In genomic region chr12:65602579-65603295, GRCh38 we compare ENCODE assay signal across 8 cellular contexts.
DNase-seq lines count a peak whose midpoint lies in the region; ATAC-seq and TF ChIP-seq lines count a peak whose summit lies in the region.

No MANE protein-coding gene starts in this region.

- peak; percentile 79 for DNase-seq in activated CD4-positive, alpha-beta T cell treated with anti-CD3 and anti-CD28 coated beads for 36 hours
- DNase-seq in activated CD4-positive, alpha-beta T cell treated with anti-CD3 and anti-CD28 coated beads for 1 hour = no peak
- DNase-seq in HS-5 (ENCODE audit: low read depth) = peak; percentile 90
- DNase-seq in SJSA1 (ENCODE audit: low read depth in 1 of 2, low spot score in 2 of 2) = peak; percentile 89 to 94
- DNase-seq in colonic mucosa = peak; percentile 87
- DNase-seq in kidney tubule cell (ENCODE audit: low spot score) = peak; percentile 94
- peak; percentile 44 to 50 for DNase-seq in stimulated activated CD4-positive, alpha-beta T cell treated with anti-CD3 and anti-CD28 coated beads, Interleukin-2, amount 100 ng/mL, for 48 hours

- intact Hi-C loops in activated CD4-positive, alpha-beta T cell treated with anti-CD3 and anti-CD28 coated beads for 36 hours (cut with DNase I, micrococcal nuclease) = loop anchor here (1.0 to 10.0 kb wide), 6 partner anchors 65 to 505 kb away; partner anchors contain the start of gene HMGA2 (in 1 of the 2)
- intact Hi-C loops in colonic mucosa (cut with DNase I) = loop anchor here (10.0 kb wide), 2 partner anchors 62 to 382 kb away; no protein-coding TSS in a partner anchor

- peak overlapping the region; percentile 98 for H3K27ac ChIP-seq in SJSA1
- no peak overlapping the region for H3K27ac ChIP-seq in colonic mucosa

- H3K4me3 ChIP-seq in SJSA1 (peak overlapping the region; percentile 40), colonic mucosa (no peak overlapping the region)

- H3K9me3 ChIP-seq in SJSA1 (replicated peaks) (no peaks in the 10 kb centered on the region), colonic mucosa (no peaks in the 10 kb centered on the region)

- peak; percentile 48 for TF ChIP-seq CTCF in colonic mucosa (IDR thresholded peaks at IDR 0.05)

- H3K27me3 ChIP-seq in SJSA1 (replicated peaks) (no peaks in the 10 kb centered on the region), colonic mucosa (no peaks in the 10 kb centered on the region)

- H3K36me3 Mint-ChIP-seq in activated CD4-positive, alpha-beta T cell treated with anti-CD3 and anti-CD28 coated beads for 36 hours (ENCODE audit: low read depth) = no peaks in the 10 kb centered on the region

- no peak overlapping the region for H3K4me3 Mint-ChIP-seq in activated CD4-positive, alpha-beta T cell treated with anti-CD3 and anti-CD28 coated beads for 36 hours

- H3K9ac ChIP-seq in colonic mucosa (ENCODE audit: low read depth in 2 of 2, low read length in 2 of 2) = no peak overlapping the region

- peak; percentile 76 for ATAC-seq in activated CD4-positive, alpha-beta T cell treated with anti-CD3 and anti-CD28 coated beads for 36 hours
- ATAC-seq in GM21825 (IDR thresholded peaks at IDR 0.05; ENCODE audit: unreplicated experiment) = no peak

- H3K27me3 Mint-ChIP-seq in activated CD4-positive, alpha-beta T cell treated with anti-CD3 and anti-CD28 coated beads for 36 hours = peaks cover 33% of the 10 kb centered on the region

- no peak overlapping the region for H3K27ac Mint-ChIP-seq in activated CD4-positive, alpha-beta T cell treated with anti-CD3 and anti-CD28 coated beads for 36 hours

- POLR2A ChIA-PET in activated CD4-positive, alpha-beta T cell treated with anti-CD3 and anti-CD28 coated beads for 36 hours (lab: Charles Lee) = no interaction called here

- H3K9me3 Mint-ChIP-seq in activated CD4-positive, alpha-beta T cell treated with anti-CD3 and anti-CD28 coated beads for 36 hours (ENCODE audit: low read depth) = peaks cover under 1% of the 10 kb centered on the region

- peaks cover 2% of the 10 kb centered on the region for H3K4me1 Mint-ChIP-seq in activated CD4-positive, alpha-beta T cell treated with anti-CD3 and anti-CD28 coated beads for 36 hours

- H3K4me1 ChIP-seq in SJSA1 (replicated peaks) (peaks cover 44% of the 10 kb centered on the region), colonic mucosa (peaks cover 7% of the 10 kb centered on the region)

- H3K36me3 ChIP-seq in SJSA1 = 0 out of 2 replicates have a peak, but pooled peaks cover 14% of the 10 kb centered on the region
- no peaks in the 10 kb centered on the region for H3K36me3 ChIP-seq in colonic mucosa

- CTCF ChIA-PET in activated CD4-positive, alpha-beta T cell treated with anti-CD3 and anti-CD28 coated beads for 36 hours (lab: Charles Lee) = interaction anchor here (0.6 to 2.5 kb wide), 19 partner anchors 10 to 634 kb away, joined by 3 to 8 read pairs (median 3); no protein-coding TSS in a partner anchor
